15 cellular contexts compared by ENCODE assay signal in the genomic region with DNA sequence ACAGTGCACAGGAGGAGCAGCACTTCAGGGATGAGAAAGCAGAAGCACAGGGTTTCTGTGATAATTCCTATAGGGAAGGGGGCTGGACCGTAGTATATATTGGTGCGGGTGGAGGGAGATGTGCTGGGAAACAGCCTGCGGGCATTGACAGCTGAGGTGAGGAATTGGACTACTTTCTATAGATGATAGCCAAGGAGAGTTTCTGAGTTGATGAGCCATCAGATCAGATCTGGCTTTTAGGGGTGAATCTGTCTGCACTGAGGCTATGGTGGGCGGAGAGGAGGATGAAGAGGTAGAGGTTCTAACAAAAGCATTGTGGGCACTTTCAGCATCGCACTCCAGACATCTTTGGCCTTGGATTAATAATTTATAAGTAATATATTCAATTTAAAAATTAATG. TPM values are rescaled to one million over a fixed set of nuclear protein-coding genes. Genes with fewer than 3 reads are reported as not detected.
DNase-seq lines count a peak whose midpoint lies in the region; ATAC-seq and TF ChIP-seq lines count a peak whose summit lies in the region.
"Had no signal": no experiment of that assay in that cellular context is flagged by ENCODE, and none has a peak within 500 bp of the region (broad histone marks: within the 10 kb centered on the region; RNA-seq: fewer than 3 reads in every experiment).

No MANE protein-coding gene starts in this region.

- H3K4me1 ChIP-seq in spleen = peaks cover 3 to 21% (median 17%) of the 10 kb centered on the region in 6 donors
- H3K4me1 ChIP-seq: SJCRH30 had no signal

- peaks cover 0 to 15% (median 0%) of the 10 kb centered on the region in 6 donors for H3K36me3 ChIP-seq in spleen
- H3K36me3 ChIP-seq: SJCRH30 had no signal

- no peaks in the 10 kb centered on the region for H3K27me3 Mint-ChIP-seq in activated T-cell treated with anti-CD3 and anti-CD28 coated beads, Interleukin-2, amount 50 U/mL, for 72 hours (ENCODE audit: low read depth)
- H3K27me3 Mint-ChIP-seq in immature natural killer cell (ENCODE audit: low read depth in 3 of 3) = peaks cover 0 to 2% (median 2%) of the 10 kb centered on the region in 3 donors

- 93 to 96% (median 94%) methylated on average over 5 of the region's 5 CpGs for WGBS in spleen, 5 donors

- no peaks in the 10 kb centered on the region for H3K9me3 Mint-ChIP-seq in activated T-cell treated with anti-CD3 and anti-CD28 coated beads, Interleukin-2, amount 50 U/mL, for 72 hours
- H3K9me3 Mint-ChIP-seq in immature natural killer cell = no peaks in the 10 kb centered on the region
- H3K9me3 Mint-ChIP-seq: H9 had no signal

- peak in 1 of 2 donors; percentile 9 for ATAC-seq in activated T-cell treated with anti-CD3 and anti-CD28 coated beads, Interleukin-2, amount 50 U/mL, for 72 hours (replicated peaks in 1 of 2)
- ATAC-seq in HG03521 (IDR thresholded peaks at IDR 0.05; ENCODE audit: unreplicated experiment) (no peak), HG03280 (IDR thresholded peaks at IDR 0.05; ENCODE audit: unreplicated experiment) (no peak)

- H3K27ac ChIP-seq in spleen = peak overlapping the region in 5 of 8 donors; percentile 43 to 77 (median 69)
- H3K27ac ChIP-seq: C4-2B, RWPE1, SJCRH30 had no signal

- no peaks in the 10 kb centered on the region for H3K36me3 Mint-ChIP-seq in activated T-cell treated with anti-CD3 and anti-CD28 coated beads, Interleukin-2, amount 50 U/mL, for 72 hours (ENCODE audit: insufficient read depth in 2 of 2)
- peaks cover 0 to 13% (median 4%) of the 10 kb centered on the region in 3 donors for H3K36me3 Mint-ChIP-seq in immature natural killer cell

- no peak for TF ChIP-seq CTCF in spleen (IDR thresholded peaks at IDR 0.05 in 8 of 11, conservative IDR thresholded peaks at IDR 0.05 in 3 of 11)

- intact Hi-C loops in spleen (cut with DNase I; ENCODE audit: low total_unique reads) = no loop called here

- DNase-seq in activated T-cell treated with anti-CD3 and anti-CD28 coated beads, Interleukin-2, amount 50 U/mL, for 72 hours = no peak
- no peak for DNase-seq in activated T-cell treated with anti-CD3 and anti-CD28 coated beads, Interleukin-2, amount 50 U/mL, for 48 hours
- peak; percentile 4 for DNase-seq in NCI-H69 (lab: John Stamatoyannopoulos, UW)
- peak in 1 of 3 donors; percentile 9 for DNase-seq in immature natural killer cell
- no peak for DNase-seq in spleen
- no peak for DNase-seq in effector CD4-positive, alpha-beta T cell
- DNase-seq: H9, IMR-90, NCI-H187, NCI-H748 treated with DMSO at 0.1 percent for 48 hours, SJCRH30 had no signal

- peaks cover 27% of the 10 kb centered on the region for H3K4me1 Mint-ChIP-seq in activated T-cell treated with anti-CD3 and anti-CD28 coated beads, Interleukin-2, amount 50 U/mL, for 72 hours (ENCODE audit: low read depth)
- H3K4me1 Mint-ChIP-seq in immature natural killer cell = peaks cover 55 to 60% of the 10 kb centered on the region in 2 donors

- H3K4me3 ChIP-seq in spleen = no peak overlapping the region
- H3K4me3 ChIP-seq: SJCRH30 had no signal

- H3K27ac Mint-ChIP-seq in activated T-cell treated with anti-CD3 and anti-CD28 coated beads, Interleukin-2, amount 50 U/mL, for 72 hours = peak overlapping the region; percentile 87
- peak overlapping the region; percentile 93 to 99 (median 94) for H3K27ac Mint-ChIP-seq in immature natural killer cell

- no peaks in the 10 kb centered on the region for H3K27me3 ChIP-seq in spleen (replicated peaks in 1 of 7)
- H3K27me3 ChIP-seq: SJCRH30 had no signal

- TF ChIP-seq POLR2A in spleen (IDR thresholded peaks at IDR 0.05) = no peak

- H3K9me3 ChIP-seq in spleen = no peaks in the 10 kb centered on the region
- H3K9me3 ChIP-seq: SJCRH30 had no signal

- H3K4me3 Mint-ChIP-seq in activated T-cell treated with anti-CD3 and anti-CD28 coated beads, Interleukin-2, amount 50 U/mL, for 72 hours = peak overlapping the region in 1 of 2 donors; percentile 59
- H3K4me3 Mint-ChIP-seq in immature natural killer cell = peak overlapping the region; percentile 76 to 89 (median 81)
- H3K4me3 Mint-ChIP-seq: H9 had no signal

RNA-seq across cellular contexts. Expression of a gene that starts 33.1 kb away (rescaled TPM):
- 100 to 1,000 TPM in 1 of 2 donors, 10 to 100 TPM in 1; 95.9 to 104 TPM for total RNA-seq in activated T-cell treated with anti-CD3 and anti-CD28 coated beads, Interleukin-2, amount 50 U/mL, for 72 hours
- polyA plus RNA-seq in immature natural killer cell = 100 to 1,000 TPM; 421 to 768 (median 558) TPM
- total RNA-seq in spleen = 100 to 1,000 TPM in 5 of 7 donors, 10 to 100 TPM in 2; 98.2 to 180 (median 117) TPM
- 10 to 100 TPM; 34.6 to 71.7 (median 59.5) TPM for polyA plus RNA-seq in spleen
